ENCODE assay signal across 14 cellular contexts in the genomic region with DNA sequence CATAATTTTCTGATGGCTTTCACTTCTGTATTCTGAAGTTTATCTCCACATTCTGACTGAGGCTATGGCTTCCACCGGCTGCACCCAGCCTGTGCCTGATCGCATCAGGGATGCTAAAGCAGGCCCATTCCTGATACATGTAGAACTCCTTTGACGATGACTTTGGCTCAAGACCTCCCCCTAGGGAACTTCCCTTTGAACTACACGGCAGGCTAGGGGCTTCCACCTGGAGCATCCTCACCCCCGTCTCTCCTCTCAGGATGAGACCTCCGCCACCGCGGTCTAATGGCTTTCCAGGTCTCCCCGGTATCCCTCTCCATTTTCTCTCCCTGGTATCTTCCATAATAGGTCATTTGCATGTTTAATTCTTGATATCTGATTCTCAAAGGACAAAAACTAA.
DNase-seq lines count a peak whose midpoint lies in the region; ATAC-seq and TF ChIP-seq lines count a peak whose summit lies in the region.
"Had no signal": no experiment of that assay in that cellular context is flagged by ENCODE, and none has a peak within 500 bp of the region (broad histone marks: within the 10 kb centered on the region; RNA-seq: fewer than 3 reads in every experiment).

No MANE protein-coding gene starts in this region.

- H3K27ac Mint-ChIP-seq in WTC11 = no peak overlapping the region
- no peak overlapping the region for H3K27ac Mint-ChIP-seq in activated T-helper 17 cell treated with anti-CD3 and anti-CD28 coated beads, Interleukin-2, amount 50 U/mL, for 72 hours
- H3K27ac Mint-ChIP-seq: activated CD4-positive, alpha-beta memory T cell treated with anti-CD3 and anti-CD28 coated beads for 36 hours; activated T-helper 1 cell treated with anti-CD3 and anti-CD28 coated beads, Interleukin-12 subunit alpha, Interleukin-12 subunit beta, Interleukin-2, Interleukin-4 antibody, amounts not matched to agents 30 ng/mL and 10 ng/mL and 1 ng/mL, durations not matched to agents 14 hours and 24 hours and 36 hours had no signal

- DNase-seq in ELF-1 (ENCODE audit: low read depth, low spot score) = peak; percentile 69
- DNase-seq in HT1080 (ENCODE audit: low read depth) = peak; percentile 38
- peak; percentile 77 for DNase-seq in WTC11 (ENCODE audit: low spot score)
- peak; percentile 64 for DNase-seq in islet precursor cell
- DNase-seq in CD1c-positive myeloid dendritic cell (ENCODE audit: extremely low spot score) = no peak
- DNase-seq: activated CD4-positive, alpha-beta memory T cell treated with anti-CD3 and anti-CD28 coated beads for 36 hours; erythroblast; head of caudate nucleus; left ventricle myocardium inferior; NCI-H2081 treated with DMSO at 0.1 percent for 48 hours; stimulated activated naive CD4-positive, alpha-beta T cell had no signal

- H3K4me3 Mint-ChIP-seq in WTC11 = no peak overlapping the region
- H3K4me3 Mint-ChIP-seq in activated T-helper 17 cell treated with anti-CD3 and anti-CD28 coated beads, Interleukin-2, amount 50 U/mL, for 72 hours = no peak overlapping the region
- H3K4me3 Mint-ChIP-seq: activated CD4-positive, alpha-beta memory T cell treated with anti-CD3 and anti-CD28 coated beads for 36 hours; activated T-helper 1 cell treated with anti-CD3 and anti-CD28 coated beads, Interleukin-12 subunit alpha, Interleukin-12 subunit beta, Interleukin-2, Interleukin-4 antibody, amounts not matched to agents 30 ng/mL and 10 ng/mL and 1 ng/mL, durations not matched to agents 14 hours and 24 hours and 36 hours had no signal

- POLR2A ChIA-PET in WTC11 (lab: Charles Lee) = no interaction called here

- no peaks in the 10 kb centered on the region for H3K36me3 Mint-ChIP-seq in WTC11
- H3K36me3 Mint-ChIP-seq in activated T-helper 17 cell treated with anti-CD3 and anti-CD28 coated beads, Interleukin-2, amount 50 U/mL, for 72 hours (ENCODE audit: low read depth) = no peaks in the 10 kb centered on the region
- H3K36me3 Mint-ChIP-seq: activated CD4-positive, alpha-beta memory T cell treated with anti-CD3 and anti-CD28 coated beads for 36 hours had no signal

- CTCF ChIA-PET in WTC11 (lab: Charles Lee) = no interaction called here

- peak; percentile 56 for TF ChIP-seq CTCF in WTC11 (IDR thresholded peaks at IDR 0.05)

- no peaks in the 10 kb centered on the region for H3K27me3 Mint-ChIP-seq in WTC11 (ENCODE audit: low read depth)
- no peaks in the 10 kb centered on the region for H3K27me3 Mint-ChIP-seq in activated T-helper 17 cell treated with anti-CD3 and anti-CD28 coated beads, Interleukin-2, amount 50 U/mL, for 72 hours
- H3K27me3 Mint-ChIP-seq: activated CD4-positive, alpha-beta memory T cell treated with anti-CD3 and anti-CD28 coated beads for 36 hours had no signal

- ATAC-seq in WTC11 (peak; percentile 99), HG02852 (IDR thresholded peaks at IDR 0.05; ENCODE audit: unreplicated experiment) (no peak)
- ATAC-seq in activated T-helper 17 cell treated with anti-CD3 and anti-CD28 coated beads, Interleukin-2, amount 50 U/mL, for 72 hours (replicated peaks) = no peak

- H3K4me1 Mint-ChIP-seq in WTC11 = peaks cover 15% of the 10 kb centered on the region
- no peaks in the 10 kb centered on the region for H3K4me1 Mint-ChIP-seq in activated T-helper 17 cell treated with anti-CD3 and anti-CD28 coated beads, Interleukin-2, amount 50 U/mL, for 72 hours

- H3K9me3 Mint-ChIP-seq in WTC11 = no peaks in the 10 kb centered on the region
- H3K9me3 Mint-ChIP-seq in activated T-helper 17 cell treated with anti-CD3 and anti-CD28 coated beads, Interleukin-2, amount 50 U/mL, for 72 hours = peaks cover 18% of the 10 kb centered on the region
- H3K9me3 Mint-ChIP-seq: activated T-helper 1 cell treated with anti-CD3 and anti-CD28 coated beads, Interleukin-12 subunit alpha, Interleukin-12 subunit beta, Interleukin-2, Interleukin-4 antibody, amounts not matched to agents 30 ng/mL and 10 ng/mL and 1 ng/mL, durations not matched to agents 14 hours and 24 hours and 36 hours had no signal

TF ChIP-seq in WTC11, 78 proteins besides CTCF, POLR2A, EP300 and RAD21:
- TF ChIP-seq RELA (CRISPR knock-in tag; IDR thresholded peaks at IDR 0.05; ENCODE audit: borderline replicate concordance) (no peak), SMAD3 (CRISPR knock-in tag; IDR thresholded peaks at IDR 0.05; ENCODE audit: borderline replicate concordance) (no peak), TP53 (CRISPR knock-in tag; IDR thresholded peaks at IDR 0.05) (no peak), GRHL2 (CRISPR knock-in tag; IDR thresholded peaks at IDR 0.05; ENCODE audit: insufficient replicate concordance, severe bottlenecking) (no peak), NR3C1 (CRISPR knock-in tag; conservative IDR thresholded peaks at IDR 0.05; ENCODE audit: low read depth) (no peak), ZNF423 (CRISPR knock-in tag; IDR thresholded peaks at IDR 0.05) (no peak), TEAD1 (CRISPR knock-in tag; IDR thresholded peaks at IDR 0.05) (no peak), NR1H2 (CRISPR knock-in tag; IDR thresholded peaks at IDR 0.05) (no peak)
- TF ChIP-seq, protein P1, sequence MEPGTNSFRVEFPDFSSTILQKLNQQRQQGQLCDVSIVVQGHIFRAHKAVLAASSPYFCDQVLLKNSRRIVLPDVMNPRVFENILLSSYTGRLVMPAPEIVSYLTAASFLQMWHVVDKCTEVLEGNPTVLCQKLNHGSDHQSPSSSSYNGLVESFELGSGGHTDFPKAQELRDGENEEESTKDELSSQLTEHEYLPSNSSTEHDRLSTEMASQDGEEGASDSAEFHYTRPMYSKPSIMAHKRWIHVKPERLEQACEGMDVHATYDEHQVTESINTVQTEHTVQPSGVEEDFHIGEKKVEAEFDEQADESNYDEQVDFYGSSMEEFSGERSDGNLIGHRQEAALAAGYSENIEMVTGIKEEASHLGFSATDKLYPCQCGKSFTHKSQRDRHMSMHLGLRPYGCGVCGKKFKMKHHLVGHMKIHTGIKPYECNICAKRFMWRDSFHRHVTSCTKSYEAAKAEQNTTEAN (CRISPR knock-in tag; IDR thresholded peaks at IDR 0.05) = no peak
- TF ChIP-seq, protein P2, sequence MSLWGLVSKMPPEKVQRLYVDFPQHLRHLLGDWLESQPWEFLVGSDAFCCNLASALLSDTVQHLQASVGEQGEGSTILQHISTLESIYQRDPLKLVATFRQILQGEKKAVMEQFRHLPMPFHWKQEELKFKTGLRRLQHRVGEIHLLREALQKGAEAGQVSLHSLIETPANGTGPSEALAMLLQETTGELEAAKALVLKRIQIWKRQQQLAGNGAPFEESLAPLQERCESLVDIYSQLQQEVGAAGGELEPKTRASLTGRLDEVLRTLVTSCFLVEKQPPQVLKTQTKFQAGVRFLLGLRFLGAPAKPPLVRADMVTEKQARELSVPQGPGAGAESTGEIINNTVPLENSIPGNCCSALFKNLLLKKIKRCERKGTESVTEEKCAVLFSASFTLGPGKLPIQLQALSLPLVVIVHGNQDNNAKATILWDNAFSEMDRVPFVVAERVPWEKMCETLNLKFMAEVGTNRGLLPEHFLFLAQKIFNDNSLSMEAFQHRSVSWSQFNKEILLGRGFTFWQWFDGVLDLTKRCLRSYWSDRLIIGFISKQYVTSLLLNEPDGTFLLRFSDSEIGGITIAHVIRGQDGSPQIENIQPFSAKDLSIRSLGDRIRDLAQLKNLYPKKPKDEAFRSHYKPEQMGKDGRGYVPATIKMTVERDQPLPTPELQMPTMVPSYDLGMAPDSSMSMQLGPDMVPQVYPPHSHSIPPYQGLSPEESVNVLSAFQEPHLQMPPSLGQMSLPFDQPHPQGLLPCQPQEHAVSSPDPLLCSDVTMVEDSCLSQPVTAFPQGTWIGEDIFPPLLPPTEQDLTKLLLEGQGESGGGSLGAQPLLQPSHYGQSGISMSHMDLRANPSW (CRISPR knock-in tag; conservative IDR thresholded peaks at IDR 0.05; ENCODE audit: low read depth) = no peak
